Comparison of ENCODE assay signal across 19 cellular contexts in genomic region chr12:46965137-46965536, GRCh38.
DNase-seq lines count a peak whose midpoint lies in the region; ATAC-seq, FAIRE-seq and TF ChIP-seq lines count a peak whose summit lies in the region.
"Had no signal": no experiment of that assay in that cellular context is flagged by ENCODE, and none has a peak within 500 bp of the region (broad histone marks: within the 10 kb centered on the region; RNA-seq: fewer than 3 reads in every experiment).

No MANE protein-coding gene starts in this region.

- no peak overlapping the region for H4K5ac ChIP-seq in H1 (ENCODE audit: insufficient read length, low read depth, low read length)

- TF ChIP-seq RAD21 in H1 (IDR thresholded peaks at IDR 0.05 in 1 of 2, conservative IDR thresholded peaks at IDR 0.05 in 1 of 2; ENCODE audit: low read depth in 2 of 2, low read length in 2 of 2): no peak

- H3K27me3 ChIP-seq in cardiac muscle cell (no peaks in the 10 kb centered on the region), H1 (replicated peaks in 1 of 4; ENCODE audit: control insufficient read depth in 3 of 4, extremely low read depth in 1 of 4, insufficient read depth in 3 of 4, low read length in 3 of 4) (no peaks in the 10 kb centered on the region), mesenchymal stem cell (ENCODE audit: control insufficient read depth in 1 of 2, insufficient read depth in 1 of 2, low read length in 2 of 2) (no peaks in the 10 kb centered on the region), tibial artery (no peaks in the 10 kb centered on the region)
- H3K27me3 ChIP-seq: colonic mucosa had no signal

- no peak overlapping the region for H4K8ac ChIP-seq in H1 (ENCODE audit: extremely low read depth, insufficient read depth, low read length)
- H4K8ac ChIP-seq in mesenchymal stem cell (ENCODE audit: low read length): no peak overlapping the region

- H2BK15ac ChIP-seq in H1 (ENCODE audit: low read length) (no peak overlapping the region), mesenchymal stem cell (ENCODE audit: low read depth, poor library complexity, severe bottlenecking) (no peak overlapping the region)

- no peak overlapping the region for H4K91ac ChIP-seq in H1 (replicated peaks; ENCODE audit: insufficient read length, low read length)
- no peak overlapping the region for H4K91ac ChIP-seq in mesenchymal stem cell (ENCODE audit: low read length)

- H2BK120ac ChIP-seq in H1 (replicated peaks; ENCODE audit: low read depth, low read length) (no peak overlapping the region), mesenchymal stem cell (ENCODE audit: low read depth, low read length) (no peak overlapping the region)

- POLR2A ChIA-PET in H1 (lab: Charles Lee; ENCODE audit: partially characterized antibody): interaction anchor here (0.7 to 0.9 kb wide), 3 partner anchors 12 to 594 kb away, joined by 3 read pairs; no protein-coding TSS in a partner anchor

- H2BK5ac ChIP-seq in H1 (ENCODE audit: low read depth, low read length): no peak overlapping the region
- no peak overlapping the region for H2BK5ac ChIP-seq in mesenchymal stem cell (ENCODE audit: low read depth, low read length, poor library complexity, severe bottlenecking)

- H3K23ac ChIP-seq in H1 (ENCODE audit: insufficient read length) (no peak overlapping the region), mesenchymal stem cell (ENCODE audit: low read length in 2 of 2) (no peak overlapping the region)

- WGBS in H1 (ENCODE audit: extremely low coverage in 1 of 2, insufficient coverage in 1 of 2, insufficient read length in 1 of 2, insufficient replicate concordance in 2 of 2, low coverage in 1 of 2, low lambda C conversion rate in 2 of 2, missing lambda C conversion rate in 1 of 2), 2 experiments: 68% methylated on average over 2 of the region's 2 CpGs; no CpG with 5 or more reads in 1 of the 2 experiments
- WGBS in mesenchymal stem cell: no CpG with 5 or more reads among the region's 2 CpGs

- ATAC-seq in Right ventricle myocardium inferior (no peak), GM21526 (IDR thresholded peaks at IDR 0.05; ENCODE audit: low FRiP score, unreplicated experiment) (no peak)
- ATAC-seq: K562 had no signal

- H2BK20ac ChIP-seq in H1 (ENCODE audit: low read length): no peak overlapping the region

- H2BK12ac ChIP-seq in H1 (ENCODE audit: low read depth, low read length) (peak overlapping the region; percentile 10; the same call in 1 of the 2 replicates), mesenchymal stem cell (ENCODE audit: low read length in 2 of 2) (peak overlapping the region in 1 of 2 experiments; percentile 29)

- H3K4me1 ChIP-seq in cardiac muscle cell (ENCODE audit: low read depth) (peaks cover 39% of the 10 kb centered on the region), H1 (replicated peaks in 1 of 4; ENCODE audit: control insufficient read depth in 3 of 4, insufficient read depth in 4 of 4, low read length in 3 of 4) (peaks cover 2 to 17% (median 6%) of the 10 kb centered on the region in 4 experiments; a peak in 5 of 7 replicates), mesenchymal stem cell (ENCODE audit: control insufficient read depth, insufficient read depth, low read depth, low read length) (peaks cover 3% of the 10 kb centered on the region), tibial artery (peaks cover 0 to 34% (median 18%) of the 10 kb centered on the region in 4 donors)
- H3K4me1 ChIP-seq: colonic mucosa had no signal

- H3K9me3 ChIP-seq in cardiac muscle cell (ENCODE audit: low read depth) (no peaks in the 10 kb centered on the region), H1 (ENCODE audit: insufficient read depth in 2 of 2, low read depth in 1 of 2, low read length in 1 of 2) (no peaks in the 10 kb centered on the region), mesenchymal stem cell (ENCODE audit: control insufficient read depth, low read length) (no peaks in the 10 kb centered on the region), tibial artery (no peaks in the 10 kb centered on the region)
- H3K9me3 ChIP-seq: colonic mucosa had no signal

- H2AFZ ChIP-seq in H1 (ENCODE audit: low read length) (0 out of 2 replicates have a peak overlapping the region, but pooled peaks have one; percentile 3), mesenchymal stem cell (ENCODE audit: low read depth, low read length) (no peak overlapping the region)

- no peak for FAIRE-seq in H1 (lab: Jason Lieb, UNC)
- FAIRE-seq: A204.1, K562 had no signal

- H3K4ac ChIP-seq in H1 (replicated peaks; ENCODE audit: insufficient read length, low read depth, low read length) (no peak overlapping the region), mesenchymal stem cell (ENCODE audit: low read depth in 1 of 2, low read length in 2 of 2) (no peak overlapping the region)

- H3K79me2 ChIP-seq in H1 (ENCODE audit: control insufficient read depth in 1 of 2, insufficient read depth in 2 of 2, low read length in 2 of 2): no peaks in the 10 kb centered on the region

- H3K36me3 ChIP-seq in cardiac muscle cell: no peaks in the 10 kb centered on the region
- no peaks in the 10 kb centered on the region for H3K36me3 ChIP-seq in H1 (ENCODE audit: control insufficient read depth in 2 of 4, insufficient read depth in 4 of 4, low read length in 3 of 4)
- H3K36me3 ChIP-seq in mesenchymal stem cell (ENCODE audit: control insufficient read depth in 1 of 2, insufficient read depth in 2 of 2, low read depth in 1 of 2, low read length in 2 of 2): no peaks in the 10 kb centered on the region
- H3K36me3 ChIP-seq in tibial artery: no peaks in the 10 kb centered on the region
- H3K36me3 ChIP-seq: colonic mucosa had no signal

- H3K27ac ChIP-seq in cardiac muscle cell (peak overlapping the region; percentile 99), H1 (ENCODE audit: low read depth, low read length) (no peak overlapping the region), mesenchymal stem cell (ENCODE audit: low read length, poor library complexity, severe bottlenecking) (no peak overlapping the region), tibial artery (peak overlapping the region; percentile 57 to 73)
- H3K27ac ChIP-seq: colonic mucosa had no signal

- H3K4me3 ChIP-seq in cardiac muscle cell: no peak overlapping the region
- peak overlapping the region in 1 of 4 experiments; percentile 2; a peak in 1 of 8 replicates for H3K4me3 ChIP-seq in H1 (ENCODE audit: extremely low read depth in 1 of 4, insufficient read depth in 2 of 4, low read depth in 3 of 4, low read length in 4 of 4)
- no peak overlapping the region for H3K4me3 ChIP-seq in mesenchymal stem cell (ENCODE audit: insufficient read depth in 1 of 2, low read depth in 1 of 2, low read length in 2 of 2)
- H3K4me3 ChIP-seq in tibial artery: no peak overlapping the region
- H3K4me3 ChIP-seq: colonic mucosa, K562 had no signal

- TF ChIP-seq POLR2A in H1 (IDR thresholded peaks at IDR 0.05; ENCODE audit: control extremely low read depth in 1 of 2, low read depth in 2 of 2, low read length in 2 of 2): no peak

- no peak overlapping the region for H3K18ac ChIP-seq in H1 (ENCODE audit: extremely low read depth, low read length)
- H3K18ac ChIP-seq in mesenchymal stem cell (ENCODE audit: low read depth in 1 of 2, low read length in 2 of 2): peak overlapping the region in 1 of 2 experiments; percentile 48

- no peaks in the 10 kb centered on the region for H3K23me2 ChIP-seq in H1 (ENCODE audit: low read depth, low read length)

- H4K20me1 ChIP-seq in H1 (replicated peaks in 1 of 2; ENCODE audit: control insufficient read depth in 1 of 2, insufficient read depth in 2 of 2, low read length in 2 of 2): no peaks in the 10 kb centered on the region

- CTCF ChIA-PET in H1 (lab: Charles Lee; ENCODE audit: partially characterized antibody): interaction anchor here (0.7 to 4.6 kb wide), 6 partner anchors 8 to 291 kb away, joined by 3 to 28 read pairs (median 3); no protein-coding TSS in a partner anchor

- H3K14ac ChIP-seq in H1 (ENCODE audit: insufficient read length) (no peak overlapping the region), mesenchymal stem cell (ENCODE audit: low read length in 2 of 2) (no peak overlapping the region)

- no peak overlapping the region for H3K56ac ChIP-seq in H1 (replicated peaks; ENCODE audit: insufficient read length, low read depth, low read length)

- H3K4me2 ChIP-seq in H1 (ENCODE audit: insufficient read depth in 1 of 2, low read depth in 2 of 2, low read length in 2 of 2) (peak overlapping the region in 1 of 2 experiments; percentile 22; a peak in 1 of 4 replicates), mesenchymal stem cell (ENCODE audit: low read length, poor library complexity, severe bottlenecking) (no peak overlapping the region)

- TF ChIP-seq CTCF in cardiac muscle cell (IDR thresholded peaks at IDR 0.05; ENCODE audit: low read depth, low read length) (no peak), H1 (IDR thresholded peaks at IDR 0.05; ENCODE audit: control extremely low read depth in 1 of 3, insufficient read depth in 1 of 3, low read depth in 1 of 3, low read length in 3 of 3) (no peak), tibial artery (IDR thresholded peaks at IDR 0.05) (no peak)

- H3K79me1 ChIP-seq in H1 (ENCODE audit: low read depth, low read length) (no peaks in the 10 kb centered on the region), mesenchymal stem cell (replicated peaks; ENCODE audit: low read length, poor library complexity, severe bottlenecking) (no peaks in the 10 kb centered on the region)

- H3K9ac ChIP-seq in H1 (replicated peaks in 1 of 4; ENCODE audit: extremely low read depth in 1 of 4, low read depth in 3 of 4, low read length in 3 of 4) (no peak overlapping the region), mesenchymal stem cell (ENCODE audit: low read length) (peak overlapping the region; percentile 53)

- no peak for DNase-seq in cardiac muscle cell (ENCODE audit: low read depth in 1 of 2, low spot score in 1 of 2)
- DNase-seq in Right ventricle myocardium inferior (ENCODE audit: missing footprints): no peak
- DNase-seq in H1 (ENCODE audit: low read depth in 1 of 2, low spot score in 2 of 2): no peak
- no peak for DNase-seq in mesenchymal stem cell
- DNase-seq in tibial artery: no peak
- no peak for DNase-seq in RKO (ENCODE audit: low spot score)
- no peak for DNase-seq in activated CD4-positive, alpha-beta T cell treated with anti-CD3 and anti-CD28 coated beads, Interleukin-2, amount 50 U/mL, for 1 hour
- DNase-seq: activated CD4-positive, CD25-positive, alpha-beta regulatory T cell treated with anti-CD3 and anti-CD28 coated beads, Interleukin-2, amount 50 U/mL, for 72 hours; activated effector memory CD4-positive, alpha-beta T cell treated with anti-CD3 and anti-CD28 coated beads, Interleukin-2, amount 50 U/mL, for 16 hours; CD4-positive, CD25-positive, alpha-beta regulatory T cell; colonic mucosa; DND-41; hypothalamus; NCI-H1105; NCI-H2107; stimulated activated naive CD4-positive, alpha-beta T cell had no signal

- intact Hi-C loops in Right ventricle myocardium inferior (cut with DNase I) (no loop called here), tibial artery (cut with DNase I; ENCODE audit: low total_unique reads) (no loop called here)

- TF ChIP-seq EP300 in H1 (IDR thresholded peaks at IDR 0.05; ENCODE audit: borderline replicate concordance in 1 of 2, low read depth in 2 of 2, low read length in 2 of 2): no peak

- H2AK5ac ChIP-seq in H1 (ENCODE audit: low read depth, low read length) (no peak overlapping the region), mesenchymal stem cell (ENCODE audit: low read length, severe bottlenecking) (peak overlapping the region; percentile 53)

Comparison
In these comparisons a context has a peak if more than half of its experiments do, and no peak if none do; other contexts are left out.
1. H3K27ac ChIP-seq: peak in cardiac muscle cell (single experiment) and tibial artery (2 of 2); none in H1 (single experiment) and mesenchymal stem cell (single experiment).